Comparison of ENCODE assay signal across 8 cellular contexts in the genomic region with DNA sequence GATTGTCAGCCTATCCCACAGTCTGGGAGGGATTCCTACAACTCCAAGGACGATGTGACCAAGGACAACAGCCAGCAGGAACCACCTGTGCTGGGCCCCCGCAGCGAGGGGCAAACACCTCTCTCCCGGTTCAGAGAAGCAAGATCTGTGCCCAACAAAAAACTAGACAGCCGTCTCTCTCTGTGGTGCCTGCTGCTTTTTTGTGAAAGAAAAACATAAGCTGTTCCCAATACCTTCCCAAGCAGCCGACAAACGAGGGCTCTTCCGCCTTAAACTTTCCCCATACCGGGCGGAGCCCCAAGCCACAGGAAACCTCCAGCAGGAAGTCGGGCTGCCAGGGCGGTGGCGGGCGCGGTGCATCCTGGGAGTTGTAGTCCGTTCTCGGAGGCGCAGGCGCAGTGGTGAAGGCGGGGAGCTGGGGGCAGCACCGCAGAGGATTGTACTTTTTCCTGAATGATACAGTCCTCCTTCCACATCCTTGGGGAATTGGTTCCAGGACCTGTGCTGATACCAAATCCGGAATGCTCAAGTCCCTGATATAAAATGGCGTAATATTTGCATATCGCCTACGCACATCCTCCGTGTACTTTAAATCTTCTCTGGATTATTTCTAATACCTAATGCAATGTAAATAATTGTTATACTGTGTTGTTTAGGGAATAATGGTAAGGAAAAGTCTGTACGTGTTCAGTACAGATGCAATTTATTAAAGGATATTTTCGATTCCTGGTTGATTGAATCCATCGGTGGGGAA.
DNase-seq lines count a peak whose midpoint lies in the region; ATAC-seq and TF ChIP-seq lines count a peak whose summit lies in the region.

No MANE protein-coding gene starts in this region.

- H3K4me2 ChIP-seq in DND-41 (ENCODE audit: insufficient read depth, low read length) (peak overlapping the region; percentile 81), GM23248 (ENCODE audit: unreplicated experiment) (peak overlapping the region; percentile 86), fibroblast of lung (ENCODE audit: extremely low read depth, insufficient read depth, low read length) (peak overlapping the region; percentile 79)

- H3K27ac Mint-ChIP-seq in naive B cell = peak overlapping the region; percentile 98 to 100 (median 100)
- peak overlapping the region; percentile 97 for H3K27ac Mint-ChIP-seq in stimulated activated effector memory CD8-positive, alpha-beta T cell treated with anti-CD3 and anti-CD28 coated beads, Interleukin-12 subunit alpha, Interleukin-12 subunit beta, amount 100 ng/mL, for 72 hours

- no peak for TF ChIP-seq CTCF in DND-41 (IDR thresholded peaks at IDR 0.05; ENCODE audit: borderline replicate concordance, extremely low read depth, low read length, poor library complexity, severe bottlenecking)
- TF ChIP-seq CTCF in fibroblast of lung (conservative IDR thresholded peaks at IDR 0.05 in 1 of 2, IDR thresholded peaks at IDR 0.05 in 1 of 2; ENCODE audit: low read depth in 1 of 2, low read length in 2 of 2) = no peak

- DNase-seq in DND-41 (peak; percentile 94), GM23248 (peak; percentile 96), Kasumi-1 (lab: John Stamatoyannopoulos, UW) (peak; percentile 89 to 95), RKO (ENCODE audit: low spot score) (peak; percentile 97), fibroblast of lung (ENCODE audit: low read depth in 2 of 2) (peak; percentile 94 to 96), naive B cell (peak; percentile 89)
- DNase-seq in activated T-helper 1 cell treated with anti-CD3 and anti-CD28 coated beads, Interleukin-2, amount 50 U/mL, for 16 hours (ENCODE audit: low read depth in 1 of 2, low spot score in 1 of 2) = peak; percentile 88 to 90
- peak; percentile 90 to 98 for DNase-seq in stimulated activated effector memory CD8-positive, alpha-beta T cell treated with anti-CD3 and anti-CD28 coated beads, Interleukin-12 subunit alpha, Interleukin-12 subunit beta, amount 100 ng/mL, for 72 hours (ENCODE audit: low spot score in 2 of 2)

- 0 to 1% methylated on average over 28 to 29 of the region's 29 CpGs for WGBS in GM23248 (ENCODE audit: low coverage in 1 of 2, low lambda C conversion rate in 2 of 2, missing lambda C conversion rate in 2 of 2), 2 experiments

- peaks cover 9% of the 10 kb centered on the region for H3K79me2 ChIP-seq in DND-41 (ENCODE audit: insufficient read depth, low read length)
- H3K79me2 ChIP-seq in GM23248 (ENCODE audit: insufficient read depth) = peaks cover 12% of the 10 kb centered on the region; the same call in 1 of the 2 replicates
- H3K79me2 ChIP-seq in fibroblast of lung (ENCODE audit: control insufficient read depth, insufficient read depth, low read length) = no peaks in the 10 kb centered on the region

- H3K9me2 ChIP-seq in GM23248 (ENCODE audit: insufficient read depth) = no peaks in the 10 kb centered on the region

- in situ Hi-C loops in GM23248 (cut with MboI) = no loop called here

- peak overlapping the region; percentile 90 for H3K27ac ChIP-seq in DND-41 (ENCODE audit: low read length)
- peak overlapping the region; percentile 76 for H3K27ac ChIP-seq in GM23248
- H3K27ac ChIP-seq in fibroblast of lung (ENCODE audit: insufficient read depth, low read length) = peak overlapping the region; percentile 73

- peak overlapping the region; percentile 78 for H3K9ac ChIP-seq in DND-41 (ENCODE audit: low read depth, low read length)
- peak overlapping the region; percentile 93 for H3K9ac ChIP-seq in GM23248
- peak overlapping the region; percentile 64 for H3K9ac ChIP-seq in fibroblast of lung (ENCODE audit: insufficient read depth, low read length)

- no peaks in the 10 kb centered on the region for H3K9me3 Mint-ChIP-seq in naive B cell
- H3K9me3 Mint-ChIP-seq in stimulated activated effector memory CD8-positive, alpha-beta T cell treated with anti-CD3 and anti-CD28 coated beads, Interleukin-12 subunit alpha, Interleukin-12 subunit beta, amount 100 ng/mL, for 72 hours = no peaks in the 10 kb centered on the region

- H3K27me3 Mint-ChIP-seq in naive B cell = no peaks in the 10 kb centered on the region

- peaks cover 40% of the 10 kb centered on the region for H3K4me1 ChIP-seq in DND-41 (ENCODE audit: insufficient read depth, low read length)
- peaks cover 30% of the 10 kb centered on the region for H3K4me1 ChIP-seq in GM23248 (ENCODE audit: insufficient read depth)
- peaks cover 2% of the 10 kb centered on the region for H3K4me1 ChIP-seq in fibroblast of lung (ENCODE audit: control insufficient read depth, extremely low read depth, insufficient read depth, low read length)

- H4K20me1 ChIP-seq in DND-41 (ENCODE audit: insufficient read depth, low read length) = no peaks in the 10 kb centered on the region
- no peaks in the 10 kb centered on the region for H4K20me1 ChIP-seq in GM23248 (ENCODE audit: insufficient read depth)
- H4K20me1 ChIP-seq in fibroblast of lung (ENCODE audit: control insufficient read depth, extremely low read depth, insufficient read depth, low read length) = no peaks in the 10 kb centered on the region

- H3K4me3 ChIP-seq in DND-41 (ENCODE audit: low read depth in 1 of 2, low read length in 2 of 2) (peak overlapping the region; percentile 78 to 86), GM23248 (peak overlapping the region; percentile 90), fibroblast of lung (replicated peaks in 1 of 4; ENCODE audit: control extremely low read depth in 1 of 4, insufficient read depth in 1 of 4, low read depth in 3 of 4, low read length in 4 of 4) (peak overlapping the region; percentile 48 to 89 (median 73))

- peaks cover 41 to 53% (median 47%) of the 10 kb centered on the region in 3 donors for H3K4me1 Mint-ChIP-seq in naive B cell
- H3K4me1 Mint-ChIP-seq in stimulated activated effector memory CD8-positive, alpha-beta T cell treated with anti-CD3 and anti-CD28 coated beads, Interleukin-12 subunit alpha, Interleukin-12 subunit beta, amount 100 ng/mL, for 72 hours = peaks cover 48% of the 10 kb centered on the region

- peak overlapping the region; percentile 84 to 99 (median 96) for H3K4me3 Mint-ChIP-seq in naive B cell
- H3K4me3 Mint-ChIP-seq in stimulated activated effector memory CD8-positive, alpha-beta T cell treated with anti-CD3 and anti-CD28 coated beads, Interleukin-12 subunit alpha, Interleukin-12 subunit beta, amount 100 ng/mL, for 72 hours = peak overlapping the region; percentile 90

- H3K36me3 Mint-ChIP-seq in naive B cell = no peaks in the 10 kb centered on the region
- peaks cover 10% of the 10 kb centered on the region for H3K36me3 Mint-ChIP-seq in stimulated activated effector memory CD8-positive, alpha-beta T cell treated with anti-CD3 and anti-CD28 coated beads, Interleukin-12 subunit alpha, Interleukin-12 subunit beta, amount 100 ng/mL, for 72 hours

- H3K27me3 ChIP-seq in DND-41 (ENCODE audit: insufficient read depth, low read length, poor library complexity) (no peaks in the 10 kb centered on the region), GM23248 (replicated peaks; ENCODE audit: insufficient read depth) (no peaks in the 10 kb centered on the region), fibroblast of lung (ENCODE audit: control insufficient read depth, insufficient read depth, low read length) (no peaks in the 10 kb centered on the region)

- H2AFZ ChIP-seq in DND-41 (ENCODE audit: low read depth, low read length) = peak overlapping the region; percentile 92
- H2AFZ ChIP-seq in GM23248 = peak overlapping the region; percentile 87
- H2AFZ ChIP-seq in fibroblast of lung (ENCODE audit: low read length) = peak overlapping the region; percentile 63

- no peaks in the 10 kb centered on the region; the same call in 1 of the 2 replicates for H3K36me3 ChIP-seq in DND-41 (ENCODE audit: insufficient read depth, low read length)
- H3K36me3 ChIP-seq in GM23248 (ENCODE audit: low read depth) = no peaks in the 10 kb centered on the region
- no peaks in the 10 kb centered on the region for H3K36me3 ChIP-seq in fibroblast of lung (ENCODE audit: control insufficient read depth, insufficient read depth, low read length)

- ATAC-seq in DND-41 (ENCODE audit: insufficient read depth, low read depth) (peak; percentile 88), naive B cell (ENCODE audit: low read depth in 2 of 2) (peak; percentile 77 to 78)
- ATAC-seq in stimulated activated effector memory CD8-positive, alpha-beta T cell treated with anti-CD3 and anti-CD28 coated beads, Interleukin-12 subunit alpha, Interleukin-12 subunit beta, amount 100 ng/mL, for 72 hours = peak; percentile 84

- H3K9me3 ChIP-seq in DND-41 (ENCODE audit: insufficient read depth, low read length, severe bottlenecking) (no peaks in the 10 kb centered on the region), GM23248 (ENCODE audit: low read depth) (no peaks in the 10 kb centered on the region), fibroblast of lung (ENCODE audit: control insufficient read depth, insufficient read depth, low read depth, low read length) (no peaks in the 10 kb centered on the region)

- H3F3A ChIP-seq in GM23248 (ENCODE audit: insufficient read depth) = peaks cover 24% of the 10 kb centered on the region

Comparison
In these comparisons a context has a peak if more than half of its experiments do, and no peak if none do; other contexts are left out.
1. Peak in every context shown above with its lines: DNase-seq, ATAC-seq, H3K4me3 ChIP-seq and H3K27ac ChIP-seq.